Comparison of ENCODE assay signal across 1 cellular context in genomic region chr17:28041844-28042656, GRCh38.
TF ChIP-seq lines count a peak whose summit lies in the region.

No MANE protein-coding gene starts in this region.

TF ChIP-seq in HepG2, 621 proteins besides CTCF, POLR2A, EP300 and RAD21 (continued from another document):
- TF ChIP-seq ZKSCAN8 (CRISPR knock-in tag; IDR thresholded peaks at IDR 0.05; ENCODE audit: borderline replicate concordance) (no peak), ZMYM3 (CRISPR knock-in tag; IDR thresholded peaks at IDR 0.05) (no peak)
